Comparison of ENCODE assay signal across 1 cellular context in the genomic region with DNA sequence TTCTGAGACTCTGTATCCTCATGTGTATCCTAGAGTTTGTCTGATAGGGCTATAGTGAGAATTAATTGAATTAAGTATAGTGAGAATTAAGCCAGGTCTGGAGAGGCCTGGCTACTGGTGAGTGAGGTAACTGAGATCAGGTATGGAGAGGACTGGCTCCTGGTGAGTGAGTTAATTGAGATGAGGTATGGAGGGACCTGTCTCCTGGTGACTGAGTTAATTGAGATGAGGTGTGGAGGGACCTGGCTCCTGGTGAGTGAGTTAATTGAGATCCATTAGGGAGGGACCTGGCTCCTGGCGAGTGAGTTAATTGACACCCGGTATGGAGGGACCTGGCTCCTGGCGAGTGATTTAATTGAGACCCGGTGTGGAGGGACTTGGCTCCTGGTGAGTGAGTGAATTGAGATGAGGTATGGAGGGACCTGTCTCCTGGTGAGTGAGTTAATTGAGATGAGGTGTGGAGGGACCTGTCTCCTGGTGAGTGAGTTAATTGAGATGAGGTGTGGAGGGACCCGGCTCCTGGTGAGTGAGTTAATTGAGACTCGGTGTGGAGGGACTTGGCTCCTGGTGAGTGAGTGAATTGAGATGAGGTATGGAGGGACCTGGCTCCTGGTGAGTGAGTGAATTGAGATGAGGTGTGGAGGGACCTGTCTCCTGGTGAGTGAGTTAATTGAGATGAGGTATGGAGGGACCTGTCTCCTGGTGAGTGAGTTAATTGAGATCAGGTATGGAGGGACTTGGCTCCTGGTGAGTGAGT. TPM values are rescaled to one million over a fixed set of nuclear protein-coding genes. Genes with fewer than 3 reads are reported as not detected.
"Had no signal": no experiment of that assay in that cellular context is flagged by ENCODE, and none has a peak within 500 bp of the region (broad histone marks: within the 10 kb centered on the region; RNA-seq: fewer than 3 reads in every experiment).

No MANE protein-coding gene starts in this region.

RNA-seq across cellular contexts. Expression of gene MUC20, which starts 10.5 kb away (rescaled TPM):
- total RNA-seq: SJCRH30 had no signal
